In genomic region chr7:139109188-139109982, GRCh38 we compare ENCODE assay signal across 8 cellular contexts. TPM values are rescaled to one million over a fixed set of nuclear protein-coding genes. Genes with fewer than 3 reads are reported as not detected.
A peak's percentile ranks its signal among the peaks of the same experiment; 100 is the strongest.
DNase-seq lines count a peak whose midpoint lies in the region; ATAC-seq, FAIRE-seq and TF ChIP-seq lines count a peak whose summit lies in the region.

TSS of gene ZC3HAV1 (minus strand) at chr7:139109720. CDS start at chr7:139109331, 389 bp downstream.

- H3F3A ChIP-seq in PC-9 (ENCODE audit: insufficient read depth, low read depth), result peaks cover 9% of the 10 kb centered on the region

- TF ChIP-seq CTCF in D721Med (IDR thresholded peaks at IDR 0.05; ENCODE audit: insufficient read depth, missing control alignments) (no peak), PC-9 (conservative IDR thresholded peaks at IDR 0.05) (no peak)

- H3K9me3 ChIP-seq in HUES48 (ENCODE audit: control insufficient read depth, insufficient read depth, low read length), result no peaks in the 10 kb centered on the region
- H3K9me3 ChIP-seq in PC-9 (ENCODE audit: insufficient read depth, low read depth), result no peaks in the 10 kb centered on the region
- no peaks in the 10 kb centered on the region for H3K9me3 ChIP-seq in muscle layer of duodenum (ENCODE audit: control insufficient read depth in 1 of 2, low read length in 2 of 2)

- peak; percentile 98 for TF ChIP-seq POLR2A in erythroblast (IDR thresholded peaks at IDR 0.05; ENCODE audit: low read length)

- no peaks in the 10 kb centered on the region for H3K36me3 ChIP-seq in HUES48 (ENCODE audit: control insufficient read depth, insufficient read depth, low read length)
- no peaks in the 10 kb centered on the region for H3K36me3 ChIP-seq in PC-9 (ENCODE audit: low read depth)
- no peaks in the 10 kb centered on the region for H3K36me3 ChIP-seq in muscle layer of duodenum (ENCODE audit: control insufficient read depth in 1 of 2, insufficient read depth in 2 of 2, low read length in 2 of 2)

- DNase-seq in D721Med (ENCODE audit: insufficient read length, low spot score), result peak; percentile 43
- peak; percentile 76 to 88 for DNase-seq in PC-9
- peak; percentile 83 for DNase-seq in activated T-cell treated with anti-CD3 and anti-CD28 coated beads, Interleukin-2, amount 50 U/mL, for 1 hour
- peak; percentile 92 to 94 for DNase-seq in erythroblast (lab: John Stamatoyannopoulos, UW)
- peak; percentile 69 for DNase-seq in stimulated activated CD8-positive, alpha-beta memory T cell treated with anti-CD3 and anti-CD28 coated beads, Interleukin-7, amount 100 ng/mL, for 24 hours (ENCODE audit: low read depth)

- H2AFZ ChIP-seq in PC-9, result peak within 1 kb of the TSS; percentile 95

- TSS peak; percentile 98 for BruUV-seq in PC-9 (replicated peaks; lab: Mats Ljungman, UMichigan)

- peak within 1 kb of the TSS; percentile 70 for H3K27ac ChIP-seq in HUES48 (ENCODE audit: low read depth, low read length)
- peak within 1 kb of the TSS; percentile 75 for H3K27ac ChIP-seq in PC-9
- H3K27ac ChIP-seq in muscle layer of duodenum (ENCODE audit: low read length), result peak within 1 kb of the TSS; percentile 99

- peak within 1 kb of the TSS; percentile 89 for H3K4me2 ChIP-seq in PC-9

- FAIRE-seq in D721Med (lab: Jason Lieb, UNC), result no peak

- ATAC-seq in GM21390 (IDR thresholded peaks at IDR 0.05; ENCODE audit: unreplicated experiment), result peak; percentile 64

- H3K9ac ChIP-seq in HUES48 (ENCODE audit: low read depth, low read length), result peak within 1 kb of the TSS; percentile 73

- H3K4me3 ChIP-seq in HUES48 (ENCODE audit: low read depth, low read length), result peak within 1 kb of the TSS; percentile 92
- peak within 1 kb of the TSS; percentile 93 for H3K4me3 ChIP-seq in PC-9
- peak within 1 kb of the TSS; percentile 94 to 100 for H3K4me3 ChIP-seq in muscle layer of duodenum (ENCODE audit: low read depth in 1 of 2, low read length in 2 of 2)

- H3K4me1 ChIP-seq in HUES48 (ENCODE audit: control insufficient read depth, insufficient read depth, low read length) (peaks cover 5% of the 10 kb centered on the region), PC-9 (replicated peaks; ENCODE audit: insufficient read depth) (peaks cover 21% of the 10 kb centered on the region), muscle layer of duodenum (ENCODE audit: control insufficient read depth in 1 of 2, insufficient read depth in 2 of 2, low read length in 2 of 2) (peaks cover 0 to 4% of the 10 kb centered on the region in 2 donors)

- CTCF ChIA-PET in PC-9 (lab: Charles Lee), result no interaction called here

- POLR2A ChIA-PET in PC-9 (lab: Charles Lee; ENCODE audit: unreplicated experiment), result no interaction called here

- no peaks in the 10 kb centered on the region for H3K9me2 ChIP-seq in PC-9 (ENCODE audit: insufficient read depth)

- peaks cover 39% of the 10 kb centered on the region for H3K79me2 ChIP-seq in PC-9 (ENCODE audit: low read depth)

- no peaks in the 10 kb centered on the region for H4K20me1 ChIP-seq in PC-9 (ENCODE audit: insufficient read depth)

- H3K27me3 ChIP-seq in HUES48 (ENCODE audit: control insufficient read depth, insufficient read depth, low read length) (peaks cover 10% of the 10 kb centered on the region), PC-9 (ENCODE audit: insufficient read depth, low read depth) (no peaks in the 10 kb centered on the region), muscle layer of duodenum (ENCODE audit: low read depth, low read length) (no peaks in the 10 kb centered on the region)

- intact Hi-C loops in PC-9 (cut with micrococcal nuclease; ENCODE audit: unreplicated experiment), result loop anchor here (1.0 kb wide), 4 partner anchors 24 to 251 kb away; partner anchors contain the start of gene UBN2

RNA-seq across cellular contexts. Expression of gene ZC3HAV1, which starts in this region (rescaled TPM):
- total RNA-seq in PC-9 (2021), result 30.8 and 36.7 TPM in 2 replicates

Comparison
In these comparisons a context has a peak if more than half of its experiments do, and no peak if none do; other contexts are left out.
1. Peak in every context shown above with its lines: DNase-seq, ATAC-seq, H3K4me3 ChIP-seq and H3K27ac ChIP-seq.
2. DNase-seq: peak in every context shown above with its lines; median percentile 93 in erythroblast; 83 in activated T-cell treated with anti-CD3 and anti-CD28 coated beads, Interleukin-2, amount 50 U/mL, for 1 hour; 82 in PC-9; 69 in stimulated activated CD8-positive, alpha-beta memory T cell treated with anti-CD3 and anti-CD28 coated beads, Interleukin-7, amount 100 ng/mL, for 24 hours; 43 in D721Med.